22 cellular contexts compared by ENCODE assay signal in the genomic region with DNA sequence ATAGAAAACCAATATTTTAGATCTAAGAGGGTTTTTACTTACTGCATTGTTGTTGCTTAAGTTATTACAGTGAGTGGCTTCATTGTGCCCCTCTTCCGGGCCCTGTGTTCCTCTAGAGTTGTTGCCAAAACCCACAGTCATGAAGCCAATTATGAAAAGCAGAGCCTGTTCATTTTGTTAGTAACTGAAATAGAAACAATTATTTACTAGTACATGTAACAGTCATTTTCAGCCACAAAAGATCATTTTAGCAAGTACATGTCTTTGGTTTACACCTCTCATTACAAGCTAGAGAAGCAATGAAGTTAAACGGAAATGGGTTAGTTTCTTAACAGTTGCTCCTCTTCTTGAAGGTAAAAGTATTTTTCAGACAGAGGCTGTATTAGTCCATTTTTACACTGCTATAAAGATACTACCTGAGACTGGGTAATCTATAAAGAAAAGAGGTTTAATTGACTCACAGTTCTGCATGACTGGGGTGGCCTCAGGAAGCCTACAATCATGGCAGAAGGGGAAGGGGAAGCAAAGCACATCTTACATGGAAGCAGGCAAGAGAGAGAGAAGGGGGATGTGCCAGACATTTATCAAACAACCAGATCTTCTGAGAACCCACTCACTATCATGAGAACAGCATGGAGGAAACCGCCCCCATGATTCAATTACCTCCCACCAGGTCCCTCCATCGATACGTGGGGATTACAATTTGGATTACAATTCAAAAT.
DNase-seq lines count a peak whose midpoint lies in the region; ATAC-seq, FAIRE-seq and TF ChIP-seq lines count a peak whose summit lies in the region.
"Had no signal": no experiment of that assay in that cellular context is flagged by ENCODE, and none has a peak within 500 bp of the region (broad histone marks: within the 10 kb centered on the region; RNA-seq: fewer than 3 reads in every experiment).

No MANE protein-coding gene starts in this region.

- peaks cover 30% of the 10 kb centered on the region for H3K9me3 ChIP-seq in K562 (replicated peaks; ENCODE audit: control insufficient read depth, insufficient read depth, low read depth, low read length)

- no peak overlapping the region for H3K4me3 Mint-ChIP-seq in GM23338
- peak overlapping the region; percentile 96 for H3K4me3 Mint-ChIP-seq in natural killer cell treated with Interleukin-12 subunit alpha and Interleukin-12 subunit beta and Interleukin-15 and Interleukin-18, amount 100 ng/mL, for 72 hours
- no peak overlapping the region for H3K4me3 Mint-ChIP-seq in T-helper 2 cell treated with Interferon-gamma antibody and Interleukin-4, amounts not matched to agents 5 μg/mL and 100 μg/mL, for 36 hours

- no peak for FAIRE-seq in K562 (lab: Jason Lieb, UNC)

- H3K27ac ChIP-seq in GM23338 (ENCODE audit: low read depth) (no peak overlapping the region), K562 (ENCODE audit: extremely low read depth, low read depth, low read length) (peak overlapping the region; percentile 98; the same call in 2 of the 3 replicates)
- H3K27ac ChIP-seq: 22Rv1, C4-2B had no signal

- BruUV-seq in K562 (replicated peaks; lab: Mats Ljungman, UMichigan): no TSS peak

- H3K27me3 ChIP-seq in GM23338 (ENCODE audit: insufficient read depth): no peaks in the 10 kb centered on the region
- no peaks in the 10 kb centered on the region for H3K27me3 ChIP-seq in K562 (ENCODE audit: control insufficient read depth in 2 of 2, insufficient read depth in 2 of 2, low read length in 2 of 2)

- DNase-seq in NK-92 treated with Interleukin-12 subunit alpha and Interleukin-12 subunit beta, amount 100 ng/mL, for 24 hours (lab: John Stamatoyannopoulos, UW): peak; percentile 21
- DNase-seq in NK-92 (lab: John Stamatoyannopoulos, UW; ENCODE audit: unreplicated experiment) (no peak), GM23338 (ENCODE audit: low spot score) (no peak), K562 (ENCODE audit: extremely low read depth in 1 of 4, low spot score in 3 of 4) (no peak), NAMALWA (ENCODE audit: low spot score) (no peak)
- no peak for DNase-seq in natural killer cell treated with Interleukin-12 subunit alpha and Interleukin-12 subunit beta and Interleukin-15 and Interleukin-18, amount 100 ng/mL, for 72 hours (ENCODE audit: low spot score)
- no peak for DNase-seq in T-helper 2 cell treated with Interferon-gamma antibody and Interleukin-4, amounts not matched to agents 5 μg/mL and 100 μg/mL, for 36 hours (ENCODE audit: low spot score)
- DNase-seq: AML-193, DMS 273 treated with DMSO at 0.1 percent for 48 hours, DND-41, GOT3, KBM-7, NCI-H1105 treated with DMSO at 0.1 percent for 48 hours, NCI-H1694, NCI-H2081 treated with DMSO at 0.1 percent for 48 hours, NCI-H446 treated with DMSO at 0.1 percent for 48 hours, NCI-H69, SHP77 had no signal

- H3K27ac Mint-ChIP-seq in GM23338: no peak overlapping the region
- peak overlapping the region; percentile 97 to 99 for H3K27ac Mint-ChIP-seq in natural killer cell treated with Interleukin-12 subunit alpha and Interleukin-12 subunit beta and Interleukin-15 and Interleukin-18, amount 100 ng/mL, for 72 hours
- no peak overlapping the region for H3K27ac Mint-ChIP-seq in T-helper 2 cell treated with Interferon-gamma antibody and Interleukin-4, amounts not matched to agents 5 μg/mL and 100 μg/mL, for 36 hours

- H3K9me3 Mint-ChIP-seq in GM23338: peaks cover 4% of the 10 kb centered on the region; the same call in 2 of the 3 replicates
- H3K9me3 Mint-ChIP-seq in natural killer cell treated with Interleukin-12 subunit alpha and Interleukin-12 subunit beta and Interleukin-15 and Interleukin-18, amount 100 ng/mL, for 72 hours: peaks cover 11% of the 10 kb centered on the region
- peaks cover 18% of the 10 kb centered on the region for H3K9me3 Mint-ChIP-seq in T-helper 2 cell treated with Interferon-gamma antibody and Interleukin-4, amounts not matched to agents 5 μg/mL and 100 μg/mL, for 36 hours

- TF ChIP-seq RAD21 in K562 (CRISPR knock-in tag; conservative IDR thresholded peaks at IDR 0.05 in 1 of 2, IDR thresholded peaks at IDR 0.05 in 1 of 2): no peak

- no peaks in the 10 kb centered on the region for H3K9me1 ChIP-seq in K562 (ENCODE audit: control insufficient read depth, insufficient read depth, low read length)

- no peaks in the 10 kb centered on the region for H3K4me1 ChIP-seq in GM23338 (ENCODE audit: insufficient read depth)
- H3K4me1 ChIP-seq in K562 (replicated peaks in 1 of 2; ENCODE audit: control insufficient read depth in 2 of 2, insufficient read depth in 2 of 2, low read length in 2 of 2): peaks cover 2 to 35% of the 10 kb centered on the region in 2 experiments; a peak in 4 of 5 replicates

- H3K36me3 ChIP-seq in GM23338 (ENCODE audit: insufficient read depth) (no peaks in the 10 kb centered on the region), K562 (ENCODE audit: control insufficient read depth, insufficient read depth, low read length) (no peaks in the 10 kb centered on the region; the same call in 2 of the 3 replicates)

- no peaks in the 10 kb centered on the region for H3K27me3 Mint-ChIP-seq in GM23338 (ENCODE audit: insufficient read depth, low read depth, poor library complexity)
- no peaks in the 10 kb centered on the region for H3K27me3 Mint-ChIP-seq in natural killer cell treated with Interleukin-12 subunit alpha and Interleukin-12 subunit beta and Interleukin-15 and Interleukin-18, amount 100 ng/mL, for 72 hours
- no peaks in the 10 kb centered on the region for H3K27me3 Mint-ChIP-seq in T-helper 2 cell treated with Interferon-gamma antibody and Interleukin-4, amounts not matched to agents 5 μg/mL and 100 μg/mL, for 36 hours (ENCODE audit: low read depth)

- 84% methylated on average over 5 of the region's 5 CpGs for WGBS in K562 (ENCODE audit: insufficient coverage, low coverage, missing lambda C conversion rate)

- TF ChIP-seq POLR2A in K562 (conservative IDR thresholded peaks at IDR 0.05): no peak

- H2AFZ ChIP-seq in GM23338 (0 out of 2 replicates have a peak overlapping the region, but pooled peaks have one; percentile 18), K562 (ENCODE audit: low read depth, low read length) (no peak overlapping the region)

- H3K4me1 Mint-ChIP-seq in GM23338: no peaks in the 10 kb centered on the region; the same call in 2 of the 3 replicates
- H3K4me1 Mint-ChIP-seq in natural killer cell treated with Interleukin-12 subunit alpha and Interleukin-12 subunit beta and Interleukin-15 and Interleukin-18, amount 100 ng/mL, for 72 hours (ENCODE audit: low read depth in 2 of 2): peaks cover 77 to 91% of the 10 kb centered on the region in 2 donors
- peaks cover 34% of the 10 kb centered on the region for H3K4me1 Mint-ChIP-seq in T-helper 2 cell treated with Interferon-gamma antibody and Interleukin-4, amounts not matched to agents 5 μg/mL and 100 μg/mL, for 36 hours (ENCODE audit: low read depth)

- H3K4me3 ChIP-seq in GM23338: no peak overlapping the region
- H3K4me3 ChIP-seq in K562: no peak overlapping the region

- H3K36me3 Mint-ChIP-seq in GM23338 (ENCODE audit: low read depth): no peaks in the 10 kb centered on the region
- peaks cover 54% of the 10 kb centered on the region for H3K36me3 Mint-ChIP-seq in natural killer cell treated with Interleukin-12 subunit alpha and Interleukin-12 subunit beta and Interleukin-15 and Interleukin-18, amount 100 ng/mL, for 72 hours
- H3K36me3 Mint-ChIP-seq in T-helper 2 cell treated with Interferon-gamma antibody and Interleukin-4, amounts not matched to agents 5 μg/mL and 100 μg/mL, for 36 hours (ENCODE audit: low read depth): peaks cover 2% of the 10 kb centered on the region

- intact Hi-C loops in K562 (cut with micrococcal nuclease): no loop called here

- H4K20me1 ChIP-seq in GM23338 (replicated peaks; ENCODE audit: insufficient read depth) (no peaks in the 10 kb centered on the region), K562 (replicated peaks; ENCODE audit: control insufficient read depth, insufficient read depth, low read length) (no peaks in the 10 kb centered on the region)

- ATAC-seq in GM23338: no peak
- no peak for ATAC-seq in K562
- peak; percentile 78 to 87 for ATAC-seq in natural killer cell treated with Interleukin-12 subunit alpha and Interleukin-12 subunit beta and Interleukin-15 and Interleukin-18, amount 100 ng/mL, for 72 hours
- no peak for ATAC-seq in HG03521 (IDR thresholded peaks at IDR 0.05; ENCODE audit: unreplicated experiment)
- ATAC-seq: HCT116 had no signal

- no peak for TF ChIP-seq CTCF in GM23338 (conservative IDR thresholded peaks at IDR 0.05; ENCODE audit: low read depth in 2 of 2)
- TF ChIP-seq CTCF in K562 (IDR thresholded peaks at IDR 0.05 in 2 of 3, conservative IDR thresholded peaks at IDR 0.05 in 1 of 3; ENCODE audit: insufficient read depth in 2 of 3, low read depth in 1 of 3, low read length in 3 of 3): no peak

- in situ Hi-C loops in K562 (cut with MboI): no loop called here

- H3K79me2 ChIP-seq in GM23338 (replicated peaks; ENCODE audit: insufficient read depth): no peaks in the 10 kb centered on the region
- H3K79me2 ChIP-seq in K562 (ENCODE audit: control insufficient read depth, insufficient read depth, low read length): no peaks in the 10 kb centered on the region

- CTCF ChIA-PET in K562 (lab: Yijun Ruan, JAX; ENCODE audit: low intra/inter-chr PET ratio): no interaction called here

- POLR2A ChIA-PET in K562 (lab: Yijun Ruan, JAX): no interaction called here

- H3K9me2 ChIP-seq in GM23338 (ENCODE audit: insufficient read depth): 0 out of 2 replicates have a peak, but pooled peaks cover 3% of the 10 kb centered on the region

- no peak overlapping the region for H3K4me2 ChIP-seq in GM23338
- no peak overlapping the region for H3K4me2 ChIP-seq in K562 (ENCODE audit: insufficient read depth, low read length)

- no peak for TF ChIP-seq EP300 in K562 (IDR thresholded peaks at IDR 0.05; ENCODE audit: low read length)

- no peaks in the 10 kb centered on the region for H3F3A ChIP-seq in GM23338 (replicated peaks; ENCODE audit: low read depth)

- no peak overlapping the region for H3K9ac ChIP-seq in K562 (ENCODE audit: insufficient read depth in 1 of 2, low read depth in 2 of 2, low read length in 2 of 2)

TF ChIP-seq in GM23338, 12 proteins besides CTCF, POLR2A, EP300 and RAD21 (continues in another document):
- TF ChIP-seq ZNF114 (CRISPR knock-in tag; IDR thresholded peaks at IDR 0.05): no peak
- no peak for TF ChIP-seq JUNB (IDR thresholded peaks at IDR 0.05; ENCODE audit: unreplicated experiment)
- no peak for TF ChIP-seq EZH2 (IDR thresholded peaks at IDR 0.05; ENCODE audit: low read depth, unreplicated experiment)

Comparison
In these comparisons a context has a peak if more than half of its experiments do, and no peak if none do; other contexts are left out.
1. ATAC-seq: peak in natural killer cell treated with Interleukin-12 subunit alpha and Interleukin-12 subunit beta and Interleukin-15 and Interleukin-18, amount 100 ng/mL, for 72 hours (2 of 2); none in GM23338 (single experiment), K562 (single experiment) and HG03521 (single experiment).
2. H3K27ac Mint-ChIP-seq: peak in natural killer cell treated with Interleukin-12 subunit alpha and Interleukin-12 subunit beta and Interleukin-15 and Interleukin-18, amount 100 ng/mL, for 72 hours (2 of 2); none in GM23338 (single experiment) and T-helper 2 cell treated with Interferon-gamma antibody and Interleukin-4, amounts not matched to agents 5 μg/mL and 100 μg/mL, for 36 hours (single experiment).